In genomic region chr7:157336383-157337315, GRCh38 we compare ENCODE assay signal across 1 cellular context.
A peak's percentile ranks its signal among the peaks of the same experiment; 100 is the strongest.
TF ChIP-seq lines count a peak whose summit lies in the region.

TSS of gene DNAJB6 (plus strand) at chr7:157337004. CDS start at chr7:157358573, 21,569 bp downstream.

TF ChIP-seq in HepG2, 621 proteins besides CTCF, POLR2A, EP300 and RAD21 (continued from another document and continues in another):
- TF ChIP-seq NFIC (IDR thresholded peaks at IDR 0.05; ENCODE audit: low read length) (no peak), TBP (CRISPR knock-in tag; IDR thresholded peaks at IDR 0.05) (no peak), SETDB1 (CRISPR knock-in tag; IDR thresholded peaks at IDR 0.05; ENCODE audit: borderline replicate concordance) (no peak), ZNF740 (CRISPR knock-in tag; IDR thresholded peaks at IDR 0.05) (no peak), FOXO1 (CRISPR knock-in tag; IDR thresholded peaks at IDR 0.05) (peak; percentile 36; the same call in 1 of the 2 replicates), NR2F6 (IDR thresholded peaks at IDR 0.05) (no peak), NR2F6 (CRISPR knock-in tag; IDR thresholded peaks at IDR 0.05) (peak; percentile 40; the same call in 1 of the 2 replicates), ZFX (CRISPR knock-in tag; IDR thresholded peaks at IDR 0.05; ENCODE audit: low read depth) (peak; percentile 75; the same call in 1 of the 2 replicates), ARID5B (CRISPR knock-in tag; IDR thresholded peaks at IDR 0.05) (peak; percentile 29; the same call in 1 of the 2 replicates), SRSF1 (optimal IDR thresholded peaks at IDR 0.05; ENCODE audit: low read depth, low read length) (peak; percentile 53), ZBTB25 (CRISPR knock-in tag; IDR thresholded peaks at IDR 0.05) (peak; percentile 91), RFX5 (IDR thresholded peaks at IDR 0.05; ENCODE audit: low read depth, low read length) (no peak), ZNF275 (CRISPR knock-in tag; IDR thresholded peaks at IDR 0.05; ENCODE audit: borderline replicate concordance) (peak; percentile 34; the same call in 1 of the 2 replicates), NRL (CRISPR knock-in tag; IDR thresholded peaks at IDR 0.05; ENCODE audit: borderline replicate concordance) (no peak), PLSCR1 (CRISPR knock-in tag; IDR thresholded peaks at IDR 0.05; ENCODE audit: borderline replicate concordance) (no peak), ZNF337 (CRISPR knock-in tag; IDR thresholded peaks at IDR 0.05; ENCODE audit: borderline replicate concordance, low read depth) (no peak), GATA4 (IDR thresholded peaks at IDR 0.05; ENCODE audit: borderline replicate concordance, low read depth) (no peak), THRA (CRISPR knock-in tag; IDR thresholded peaks at IDR 0.05; ENCODE audit: borderline replicate concordance) (peak; percentile 49; the same call in 1 of the 2 replicates), XRCC5 (optimal IDR thresholded peaks at IDR 0.05; ENCODE audit: low read length) (no peak), TFE3 (CRISPR knock-in tag; IDR thresholded peaks at IDR 0.05) (no peak), PRPF4 (IDR thresholded peaks at IDR 0.05; ENCODE audit: low read depth, low read length, poor library complexity, severe bottlenecking) (no peak), ETV5 (CRISPR knock-in tag; IDR thresholded peaks at IDR 0.05; ENCODE audit: borderline replicate concordance) (peak; percentile 60; the same call in 1 of the 2 replicates), ZNF710 (CRISPR knock-in tag; IDR thresholded peaks at IDR 0.05; ENCODE audit: borderline replicate concordance) (no peak), ZBTB40 (IDR thresholded peaks at IDR 0.05) (peak; percentile 71), ZBTB40 (CRISPR knock-in tag; IDR thresholded peaks at IDR 0.05) (no peak; the same call in 1 of the 2 replicates), MAF1 (CRISPR knock-in tag; IDR thresholded peaks at IDR 0.05; ENCODE audit: borderline replicate concordance) (0 out of 2 replicates have a peak, but pooled peaks have one; percentile 41)
